17 cellular contexts compared by ENCODE assay signal in genomic region chr1:24776821-24777220, GRCh38. TPM values are rescaled to one million over a fixed set of nuclear protein-coding genes. Genes with fewer than 3 reads are reported as not detected.
A peak's percentile ranks its signal among the peaks of the same experiment; 100 is the strongest.
DNase-seq lines count a peak whose midpoint lies in the region; ATAC-seq, FAIRE-seq and TF ChIP-seq lines count a peak whose summit lies in the region.
"Had no signal": no experiment of that assay in that cellular context is flagged by ENCODE, and none has a peak within 500 bp of the region (broad histone marks: within the 10 kb centered on the region; RNA-seq: fewer than 3 reads in every experiment).

No MANE protein-coding gene starts in this region.

- H3K36me3 Mint-ChIP-seq in MCF 10A (ENCODE audit: insufficient read depth, unreplicated experiment), result peaks cover 5% of the 10 kb centered on the region

- H3K27ac ChIP-seq in Karpas-422 (ENCODE audit: low read length), result peak overlapping the region; percentile 87
- H3K27ac ChIP-seq: RWPE1, SJSA1 had no signal

- TF ChIP-seq POLR2A in GM12891 (IDR thresholded peaks at IDR 0.05; ENCODE audit: low read depth, low read length), result no peak

- H4K20me1 ChIP-seq in Karpas-422 (ENCODE audit: insufficient read depth, low read depth, low read length), result no peaks in the 10 kb centered on the region

- H3K27me3 ChIP-seq in Karpas-422 (ENCODE audit: low read length), result no peaks in the 10 kb centered on the region
- H3K27me3 ChIP-seq: BE2C, SJSA1 had no signal

- no peak for TF ChIP-seq CTCF in MCF 10A (IDR thresholded peaks at IDR 0.05; ENCODE audit: unreplicated experiment)

- peaks cover 5% of the 10 kb centered on the region; the same call in 1 of the 2 replicates for H3K36me3 ChIP-seq in Karpas-422 (ENCODE audit: insufficient read depth, low read length)
- H3K36me3 ChIP-seq: BE2C had no signal

- H3K79me2 ChIP-seq in Karpas-422 (ENCODE audit: low read length), result peaks cover 96% of the 10 kb centered on the region

- POLR2A ChIA-PET in MCF 10A (lab: Yijun Ruan, JAX), result interaction anchor here (1.2 to 3.0 kb wide), 3 partner anchors 8 to 31 kb away, joined by 6 to 14 read pairs (median 11); partner anchors contain the start of gene CLIC4

- no peak for DNase-seq in GM12891 (ENCODE audit: insufficient read length, low spot score)
- peak; percentile 64 for DNase-seq in Karpas-422
- DNase-seq in dermis blood vessel endothelial cell, result peak; percentile 42
- peak; percentile 10 for DNase-seq in retina
- no peak for DNase-seq in central memory CD4-positive, alpha-beta T cell
- DNase-seq in MCF 10A (ENCODE audit: unreplicated experiment), result no peak
- DNase-seq: ACHN, BE2C, EL, H7, NCI-H1436 treated with DMSO at 0.1 percent for 48 hours, NCI-H226, NCI-H526 treated with DMSO at 0.1 percent for 48 hours had no signal

- peaks cover 5% of the 10 kb centered on the region for H3K4me1 Mint-ChIP-seq in MCF 10A (ENCODE audit: insufficient read depth, unreplicated experiment)

- FAIRE-seq in GM12891 (lab: Jason Lieb, UNC), result peak; percentile 52

- H3K9me2 ChIP-seq in Karpas-422 (replicated peaks; ENCODE audit: insufficient read depth, low read length), result no peaks in the 10 kb centered on the region

- H2AFZ ChIP-seq in Karpas-422 (ENCODE audit: low read length), result no peak overlapping the region

- CTCF ChIA-PET in MCF 10A (lab: Yijun Ruan, JAX), result interaction anchor here (0.6 to 1.0 kb wide), 2 partner anchors 29 to 53 kb away, joined by 3 read pairs; no protein-coding TSS in a partner anchor

- H3K27ac Mint-ChIP-seq in MCF 10A (ENCODE audit: low read depth, unreplicated experiment), result no peak overlapping the region

- no TSS peak for BruUV-seq in MCF 10A (replicated peaks; lab: Mats Ljungman, UMichigan)

- H3K4me2 ChIP-seq in Karpas-422 (ENCODE audit: low read depth, low read length, poor library complexity, severe bottlenecking), result peak overlapping the region; percentile 83

- no peaks in the 10 kb centered on the region for H3K9me3 Mint-ChIP-seq in MCF 10A (ENCODE audit: unreplicated experiment)

- no peaks in the 10 kb centered on the region for H3K27me3 Mint-ChIP-seq in MCF 10A (ENCODE audit: insufficient read depth, unreplicated experiment)

- H3K4me3 ChIP-seq in Karpas-422 (ENCODE audit: low read length), result peak overlapping the region; percentile 2; the same call in 1 of the 2 replicates
- H3K4me3 ChIP-seq: SJSA1 had no signal

- H3K9ac ChIP-seq in Karpas-422 (ENCODE audit: low read length), result 0 out of 2 replicates have a peak overlapping the region, but pooled peaks have one; percentile 24

- intact Hi-C loops in MCF 10A (cut with micrococcal nuclease), result no loop called here

- H3K4me3 Mint-ChIP-seq in MCF 10A (ENCODE audit: unreplicated experiment), result no peak overlapping the region

- H3K4me1 ChIP-seq in Karpas-422 (ENCODE audit: low read length), result peaks cover 78% of the 10 kb centered on the region
- H3K4me1 ChIP-seq: BE2C had no signal

- ATAC-seq in HG03196 (IDR thresholded peaks at IDR 0.05; ENCODE audit: unreplicated experiment) (no peak), GM21723 (IDR thresholded peaks at IDR 0.05; ENCODE audit: unreplicated experiment) (no peak)

- H3K9me3 ChIP-seq in Karpas-422 (ENCODE audit: low read length), result no peaks in the 10 kb centered on the region
- H3K9me3 ChIP-seq: BE2C, SJSA1 had no signal

TF ChIP-seq in GM12891, 5 proteins besides CTCF, POLR2A, EP300 and RAD21:
- TF ChIP-seq SPI1 (IDR thresholded peaks at IDR 0.05; ENCODE audit: low read depth, low read length) (no peak), POU2F2 (IDR thresholded peaks at IDR 0.05; ENCODE audit: low read depth, low read length) (no peak), POLR2AphosphoS5 (IDR thresholded peaks at IDR 0.05; ENCODE audit: low read depth, low read length) (no peak), PAX5 (IDR thresholded peaks at IDR 0.05; ENCODE audit: insufficient read depth, low read length, severe bottlenecking) (no peak), TAF1 (IDR thresholded peaks at IDR 0.05; ENCODE audit: low read depth, low read length) (no peak)
TF ChIP-seq in GM12891: peak in this region for 0.

RNA-seq across cellular contexts. Expression of gene CLIC4, which starts 31.6 kb away (rescaled TPM):
- polyA plus RNA-seq in GM12891 (2012; ENCODE audit: low read depth, missing spikeins), result 22.2 TPM
- 49.1 and 87.4 TPM in 2 replicates for total RNA-seq in Karpas-422 (2014; rRNA removed; shearing (Covaris generic); ENCODE audit: low replicate concordance)
- total RNA-seq in dermis blood vessel endothelial cell, result 262 and 338 TPM in 2 replicates
- 242 and 281 TPM in 2 replicates for total RNA-seq in MCF 10A (2022)

Comparison
In these comparisons a context has a peak if more than half of its experiments do, and no peak if none do; other contexts are left out.
1. DNase-seq: peak in Karpas-422 (single experiment), dermis blood vessel endothelial cell (single experiment) and retina (single experiment); none in GM12891 (single experiment), central memory CD4-positive, alpha-beta T cell (single experiment) and MCF 10A (single experiment).